In the genomic region with DNA sequence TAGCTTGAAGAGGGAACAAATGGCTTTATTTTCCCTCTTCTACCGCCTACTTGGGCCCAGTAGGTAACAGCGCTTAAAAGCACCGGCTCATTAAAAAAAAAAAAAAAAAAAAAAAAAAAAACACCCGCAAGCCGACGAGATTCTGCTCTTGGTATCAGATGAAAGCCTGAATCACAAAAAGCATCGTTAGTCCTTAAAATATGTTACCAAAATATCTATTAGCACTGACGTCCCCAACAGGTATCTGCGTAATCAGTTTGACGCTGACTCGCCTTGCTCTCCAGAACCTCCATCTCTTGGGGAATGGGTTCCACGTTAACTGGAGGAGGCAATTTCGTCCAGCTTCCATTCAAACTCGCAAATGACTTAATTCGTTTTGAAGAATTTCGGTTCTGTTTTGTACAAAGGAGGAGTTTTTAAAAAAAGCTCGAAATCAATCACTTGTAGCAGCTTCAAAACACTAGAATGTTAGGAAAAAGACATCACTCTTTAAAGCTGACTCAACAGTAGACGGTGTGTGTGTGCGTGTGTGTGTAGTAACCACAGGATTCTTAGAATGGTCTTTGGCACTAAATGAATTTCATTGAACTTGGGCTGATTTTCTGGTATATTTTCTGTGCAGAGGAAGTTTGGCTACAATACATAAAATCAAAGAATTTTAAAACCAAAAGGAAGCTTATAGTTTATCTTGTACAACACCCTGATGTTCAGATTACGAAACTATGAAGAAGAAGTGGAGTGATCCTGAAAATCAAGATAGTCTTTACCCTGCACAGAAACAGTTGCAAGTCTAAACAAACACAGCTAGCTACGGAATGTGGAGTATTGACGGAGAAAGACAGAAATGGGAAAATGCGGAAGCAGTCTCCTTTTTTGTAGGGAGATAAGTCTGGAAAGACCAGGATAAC, we compare ENCODE assay signal across 8 cellular contexts. TPM values are rescaled to one million over a fixed set of nuclear protein-coding genes. Genes with fewer than 3 reads are reported as not detected.
DNase-seq lines count a peak whose midpoint lies in the region; ATAC-seq and TF ChIP-seq lines count a peak whose summit lies in the region.

No MANE protein-coding gene starts in this region.

- intact Hi-C loops in colonic mucosa (cut with DNase I): no loop called here

- DNase-seq in activated gamma-delta T cell treated with Interleukin-2 at 50 U/mL for 16 hours (peak; percentile 42), activated gamma-delta T cell (lab: John Stamatoyannopoulos, UW) (no peak), M059J (ENCODE audit: low read depth) (peak; percentile 76), colonic mucosa (no peak), memory B cell (ENCODE audit: low spot score in 2 of 2) (no peak), cerebellar nuclear complex (lab: John Stamatoyannopoulos, UW) (no peak)
- peak; percentile 7 to 32 for DNase-seq in stimulated activated CD8-positive, alpha-beta memory T cell treated with anti-CD3 and anti-CD28 coated beads, Interleukin-7, amount 100 ng/mL, for 48 hours (ENCODE audit: extremely low read depth in 1 of 2, low read depth in 1 of 2)

- H3K27ac ChIP-seq in colonic mucosa: peak overlapping the region; percentile 87

- H3K36me3 ChIP-seq in colonic mucosa: no peaks in the 10 kb centered on the region

- peak overlapping the region; percentile 98 for H3K4me3 Mint-ChIP-seq in memory B cell

- no peaks in the 10 kb centered on the region for H3K9me3 Mint-ChIP-seq in memory B cell

- peaks cover 1% of the 10 kb centered on the region for H3K27me3 Mint-ChIP-seq in memory B cell

- no peaks in the 10 kb centered on the region for H3K36me3 Mint-ChIP-seq in memory B cell

- H3K4me1 ChIP-seq in colonic mucosa: no peaks in the 10 kb centered on the region

- no peaks in the 10 kb centered on the region for H3K27me3 ChIP-seq in colonic mucosa

- peak; percentile 14 for ATAC-seq in memory B cell (ENCODE audit: low read depth)

- peak overlapping the region; percentile 89 for H3K27ac Mint-ChIP-seq in memory B cell

- TF ChIP-seq CTCF in WI38 (IDR thresholded peaks at IDR 0.05; ENCODE audit: low read depth, low read length) (no peak), colonic mucosa (IDR thresholded peaks at IDR 0.05) (no peak)

- H3K4me1 Mint-ChIP-seq in memory B cell: peaks cover 20% of the 10 kb centered on the region

- H3K9ac ChIP-seq in colonic mucosa (ENCODE audit: low read depth in 2 of 2, low read length in 2 of 2): peak overlapping the region; percentile 86 to 95

- H3K4me3 ChIP-seq in WI38 (ENCODE audit: low read depth, low read length) (peak overlapping the region; percentile 93), colonic mucosa (peak overlapping the region; percentile 73)

- no peaks in the 10 kb centered on the region for H3K9me3 ChIP-seq in colonic mucosa

RNA-seq across cellular contexts. Expression of a gene that starts 1.1 kb away (rescaled TPM):
- total RNA-seq in M059J (2014; rRNA removed; shearing (Covaris generic)): 2.2 and 3.1 TPM in 2 replicates
- 10 to 100 TPM; 10.1 to 16.9 TPM for total RNA-seq in colonic mucosa

Comparison
In these comparisons a context has a peak if more than half of its experiments do, and no peak if none do; other contexts are left out.
1. DNase-seq: peak in activated gamma-delta T cell treated with Interleukin-2 at 50 U/mL for 16 hours (single experiment), M059J (single experiment) and stimulated activated CD8-positive, alpha-beta memory T cell treated with anti-CD3 and anti-CD28 coated beads, Interleukin-7, amount 100 ng/mL, for 48 hours (2 of 2); none in activated gamma-delta T cell (single experiment), colonic mucosa (single experiment), memory B cell (0 of 2) and cerebellar nuclear complex (0 of 2).